17 cellular contexts compared by ENCODE assay signal in genomic region chr5:142164315-142164714, GRCh38. TPM values are rescaled to one million over a fixed set of nuclear protein-coding genes. Genes with fewer than 3 reads are reported as not detected.
DNase-seq lines count a peak whose midpoint lies in the region; ATAC-seq and TF ChIP-seq lines count a peak whose summit lies in the region.
"Had no signal": no experiment of that assay in that cellular context is flagged by ENCODE, and none has a peak within 500 bp of the region (broad histone marks: within the 10 kb centered on the region; RNA-seq: fewer than 3 reads in every experiment).

No MANE protein-coding gene starts in this region.

- no peaks in the 10 kb centered on the region for H3F3A ChIP-seq in GM23338 (replicated peaks; ENCODE audit: low read depth)

- ATAC-seq in GM23338 = no peak
- ATAC-seq in mucosa of descending colon = no peak
- ATAC-seq: HCT116 had no signal

- DNase-seq in GM23338 (ENCODE audit: low spot score) (no peak), type B pancreatic cell (ENCODE audit: extremely low spot score, unreplicated experiment) (no peak), mucosa of descending colon (no peak), NAMALWA (ENCODE audit: low spot score) (no peak)
- DNase-seq: C1 segment of cervical spinal cord; Calu3; CD4-positive, alpha-beta memory T cell; COR-L47; DMS53; DMS79 treated with DMSO at 0.1 percent for 48 hours; GF-D8; GM23248; H9; HFFc6 had no signal

- CTCF ChIA-PET in HEK293 (lab: Yijun Ruan, JAX) = interaction anchor here (1.0 to 1.5 kb wide), 2 partner anchors 384 to 492 kb away, joined by 3 to 4 read pairs; no protein-coding TSS in a partner anchor

- H3K27me3 Mint-ChIP-seq in GM23338 (ENCODE audit: insufficient read depth, low read depth, poor library complexity) = peaks cover 7% of the 10 kb centered on the region
- H3K27me3 Mint-ChIP-seq in type B pancreatic cell = no peaks in the 10 kb centered on the region
- H3K27me3 Mint-ChIP-seq: CD4-positive, alpha-beta memory T cell had no signal

- H3K36me3 ChIP-seq in GM23338 (ENCODE audit: insufficient read depth) (no peaks in the 10 kb centered on the region), HEK293 (ENCODE audit: control insufficient read depth in 2 of 2, insufficient read depth in 1 of 2, low read length in 2 of 2) (no peaks in the 10 kb centered on the region), mucosa of descending colon (ENCODE audit: low read depth) (no peaks in the 10 kb centered on the region)

- no peak overlapping the region for H2AFZ ChIP-seq in GM23338
- H2AFZ ChIP-seq: GM23248 had no signal

- no peaks in the 10 kb centered on the region for H3K9me2 ChIP-seq in GM23338 (ENCODE audit: insufficient read depth)

- peaks cover 28% of the 10 kb centered on the region; the same call in 1 of the 2 replicates for H3K4me1 ChIP-seq in GM23338 (ENCODE audit: insufficient read depth)
- H3K4me1 ChIP-seq in HEK293 (ENCODE audit: control insufficient read depth, insufficient read depth, low read length) = peaks cover 2% of the 10 kb centered on the region
- H3K4me1 ChIP-seq in mucosa of descending colon (ENCODE audit: low read depth) = no peaks in the 10 kb centered on the region

- H3K4me3 Mint-ChIP-seq in GM23338 (no peak overlapping the region), type B pancreatic cell (no peak overlapping the region)
- H3K4me3 Mint-ChIP-seq: CD4-positive, alpha-beta memory T cell; H9; HFFc6 had no signal

- H3K4me2 ChIP-seq in GM23338 = no peak overlapping the region

- H3K27ac Mint-ChIP-seq in GM23338 = no peak overlapping the region
- peak overlapping the region; percentile 50 for H3K27ac Mint-ChIP-seq in type B pancreatic cell
- H3K27ac Mint-ChIP-seq: CD4-positive, alpha-beta memory T cell; HFFc6 had no signal

- H3K79me2 ChIP-seq in GM23338 (replicated peaks; ENCODE audit: insufficient read depth) = no peaks in the 10 kb centered on the region

- intact Hi-C loops in mucosa of descending colon (cut with DNase I, micrococcal nuclease) = no loop called here

- no peak overlapping the region for H3K27ac ChIP-seq in GM23338 (ENCODE audit: low read depth)
- no peak overlapping the region for H3K27ac ChIP-seq in HEK293 (ENCODE audit: extremely low read depth, low read depth, low read length)
- H3K27ac ChIP-seq in VCaP = peak overlapping the region; percentile 88; the same call in 1 of the 2 replicates
- H3K27ac ChIP-seq: GM23248 had no signal

- POLR2A ChIA-PET in HEK293 (lab: Yijun Ruan, JAX) = no interaction called here

- TF ChIP-seq CTCF in GM23338 (conservative IDR thresholded peaks at IDR 0.05; ENCODE audit: low read depth in 2 of 2) = no peak
- no peak for TF ChIP-seq CTCF in HEK293 (tag by site-specific recombination; IDR thresholded peaks at IDR 0.05)
- no peak for TF ChIP-seq CTCF in VCaP (conservative IDR thresholded peaks at IDR 0.05)
- no peak for TF ChIP-seq CTCF in type B pancreatic cell (conservative IDR thresholded peaks at IDR 0.05)
- TF ChIP-seq CTCF in mucosa of descending colon (IDR thresholded peaks at IDR 0.05) = no peak

- H3K4me3 ChIP-seq in GM23338 (no peak overlapping the region), HEK293 (ENCODE audit: low read depth, low read length) (no peak overlapping the region), mucosa of descending colon (no peak overlapping the region)
- H3K4me3 ChIP-seq: GM23248 had no signal

- H3K9me3 Mint-ChIP-seq in GM23338 (no peaks in the 10 kb centered on the region), type B pancreatic cell (no peaks in the 10 kb centered on the region)
- H3K9me3 Mint-ChIP-seq: CD4-positive, alpha-beta memory T cell; H9; HFFc6 had no signal

- no peaks in the 10 kb centered on the region; the same call in 2 of the 3 replicates for H3K36me3 Mint-ChIP-seq in GM23338 (ENCODE audit: low read depth)
- no peaks in the 10 kb centered on the region for H3K36me3 Mint-ChIP-seq in type B pancreatic cell

- no peaks in the 10 kb centered on the region for H3K9me3 ChIP-seq in HEK293 (ENCODE audit: control insufficient read depth, insufficient read depth, low read depth, low read length)
- no peaks in the 10 kb centered on the region for H3K9me3 ChIP-seq in mucosa of descending colon

- no peaks in the 10 kb centered on the region for H3K27me3 ChIP-seq in GM23338 (ENCODE audit: insufficient read depth)

- H3K4me1 Mint-ChIP-seq in GM23338 = peaks cover 32% of the 10 kb centered on the region
- H3K4me1 Mint-ChIP-seq in type B pancreatic cell (ENCODE audit: unreplicated experiment) = peaks cover 20% of the 10 kb centered on the region

- H4K20me1 ChIP-seq in GM23338 (replicated peaks; ENCODE audit: insufficient read depth) = no peaks in the 10 kb centered on the region

TF ChIP-seq in GM23338, 12 proteins besides CTCF, POLR2A, EP300 and RAD21:
- TF ChIP-seq ZNF114 (CRISPR knock-in tag; IDR thresholded peaks at IDR 0.05) (no peak), CREB1 (CRISPR knock-in tag; IDR thresholded peaks at IDR 0.05; ENCODE audit: low read depth) (no peak)
- TF ChIP-seq, protein P1, sequence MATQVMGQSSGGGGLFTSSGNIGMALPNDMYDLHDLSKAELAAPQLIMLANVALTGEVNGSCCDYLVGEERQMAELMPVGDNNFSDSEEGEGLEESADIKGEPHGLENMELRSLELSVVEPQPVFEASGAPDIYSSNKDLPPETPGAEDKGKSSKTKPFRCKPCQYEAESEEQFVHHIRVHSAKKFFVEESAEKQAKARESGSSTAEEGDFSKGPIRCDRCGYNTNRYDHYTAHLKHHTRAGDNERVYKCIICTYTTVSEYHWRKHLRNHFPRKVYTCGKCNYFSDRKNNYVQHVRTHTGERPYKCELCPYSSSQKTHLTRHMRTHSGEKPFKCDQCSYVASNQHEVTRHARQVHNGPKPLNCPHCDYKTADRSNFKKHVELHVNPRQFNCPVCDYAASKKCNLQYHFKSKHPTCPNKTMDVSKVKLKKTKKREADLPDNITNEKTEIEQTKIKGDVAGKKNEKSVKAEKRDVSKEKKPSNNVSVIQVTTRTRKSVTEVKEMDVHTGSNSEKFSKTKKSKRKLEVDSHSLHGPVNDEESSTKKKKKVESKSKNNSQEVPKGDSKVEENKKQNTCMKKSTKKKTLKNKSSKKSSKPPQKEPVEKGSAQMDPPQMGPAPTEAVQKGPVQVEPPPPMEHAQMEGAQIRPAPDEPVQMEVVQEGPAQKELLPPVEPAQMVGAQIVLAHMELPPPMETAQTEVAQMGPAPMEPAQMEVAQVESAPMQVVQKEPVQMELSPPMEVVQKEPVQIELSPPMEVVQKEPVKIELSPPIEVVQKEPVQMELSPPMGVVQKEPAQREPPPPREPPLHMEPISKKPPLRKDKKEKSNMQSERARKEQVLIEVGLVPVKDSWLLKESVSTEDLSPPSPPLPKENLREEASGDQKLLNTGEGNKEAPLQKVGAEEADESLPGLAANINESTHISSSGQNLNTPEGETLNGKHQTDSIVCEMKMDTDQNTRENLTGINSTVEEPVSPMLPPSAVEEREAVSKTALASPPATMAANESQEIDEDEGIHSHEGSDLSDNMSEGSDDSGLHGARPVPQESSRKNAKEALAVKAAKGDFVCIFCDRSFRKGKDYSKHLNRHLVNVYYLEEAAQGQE (IDR thresholded peaks at IDR 0.05; ENCODE audit: unreplicated experiment) = peak; percentile 45

TF ChIP-seq in HEK293, 187 proteins besides CTCF, POLR2A, EP300 and RAD21:
- TF ChIP-seq, protein P1 (tag by site-specific recombination; IDR thresholded peaks at IDR 0.05) = peak; percentile 80
- TF ChIP-seq, protein P2, sequence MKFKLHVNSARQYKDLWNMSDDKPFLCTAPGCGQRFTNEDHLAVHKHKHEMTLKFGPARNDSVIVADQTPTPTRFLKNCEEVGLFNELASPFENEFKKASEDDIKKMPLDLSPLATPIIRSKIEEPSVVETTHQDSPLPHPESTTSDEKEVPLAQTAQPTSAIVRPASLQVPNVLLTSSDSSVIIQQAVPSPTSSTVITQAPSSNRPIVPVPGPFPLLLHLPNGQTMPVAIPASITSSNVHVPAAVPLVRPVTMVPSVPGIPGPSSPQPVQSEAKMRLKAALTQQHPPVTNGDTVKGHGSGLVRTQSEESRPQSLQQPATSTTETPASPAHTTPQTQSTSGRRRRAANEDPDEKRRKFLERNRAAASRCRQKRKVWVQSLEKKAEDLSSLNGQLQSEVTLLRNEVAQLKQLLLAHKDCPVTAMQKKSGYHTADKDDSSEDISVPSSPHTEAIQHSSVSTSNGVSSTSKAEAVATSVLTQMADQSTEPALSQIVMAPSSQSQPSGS (tag by site-specific recombination; IDR thresholded peaks at IDR 0.05; ENCODE audit: low read depth) = no peak
- TF ChIP-seq ZNF48 (tag by site-specific recombination; IDR thresholded peaks at IDR 0.05) (no peak), ZBTB21 (tag by site-specific recombination; IDR thresholded peaks at IDR 0.05) (no peak)
TF ChIP-seq in HEK293: peak in this region for 1.

RNA-seq across cellular contexts. Expression of gene NDFIP1, which starts 55.7 kb away (rescaled TPM):
- total RNA-seq in GM23338 (2014; rRNA removed; shearing (Covaris generic)) = 38.1 and 45.0 TPM in 2 replicates
- polyA plus RNA-seq in GM23338 (2016; fragmentation: Nextera tagmentation; extraction: Ambion mirVana) = 21.9 and 24.3 TPM in 2 replicates
- total RNA-seq in type B pancreatic cell (ENCODE audit: low replicate concordance) = 57.7 and 59.3 TPM in 2 replicates
- 10 to 100 TPM; 45.7 to 53.2 (median 49.4) TPM for total RNA-seq in mucosa of descending colon
